In the genomic region with DNA sequence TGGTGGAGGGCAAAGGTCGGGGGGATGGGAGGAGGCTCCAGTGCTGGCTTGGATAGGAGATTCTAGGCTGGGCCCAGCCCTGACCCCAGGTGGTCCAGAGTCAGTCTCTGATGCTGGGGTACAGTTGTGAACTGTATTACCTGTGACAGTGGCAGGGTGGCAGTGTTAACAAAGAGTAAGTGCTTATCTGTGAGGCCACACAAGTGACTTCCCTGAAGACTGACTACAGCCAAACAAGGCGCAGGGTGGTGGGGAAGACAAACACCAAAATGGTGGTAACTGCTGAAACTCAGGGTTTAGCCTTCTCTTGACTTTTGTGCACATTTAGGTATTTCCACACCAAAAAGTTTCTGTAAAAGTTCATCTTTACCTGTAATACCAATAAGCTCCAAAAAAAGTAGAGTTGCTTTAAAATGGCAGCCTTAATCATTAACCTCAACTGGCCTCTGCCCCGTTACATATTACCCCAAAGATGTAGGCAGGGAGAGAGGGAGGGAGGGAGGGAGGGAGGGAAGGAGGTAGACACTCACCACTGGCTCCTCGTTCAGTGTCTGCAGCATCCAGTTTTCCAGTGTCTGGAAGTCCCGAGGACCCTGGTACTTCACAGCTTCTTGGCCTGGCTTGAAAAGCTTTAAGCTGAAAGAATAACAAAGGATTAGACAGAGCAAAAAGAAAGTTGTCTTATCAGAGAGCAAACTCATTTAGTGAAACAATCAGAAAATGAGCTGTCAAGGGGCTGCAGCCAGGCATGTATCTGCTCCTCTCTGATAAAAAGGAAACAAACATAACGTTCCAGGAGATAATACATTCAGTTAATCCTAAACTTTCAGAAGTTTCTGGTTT, we compare ENCODE assay signal across 10 cellular contexts. TPM values are rescaled to one million over a fixed set of nuclear protein-coding genes. Genes with fewer than 3 reads are reported as not detected.
DNase-seq lines count a peak whose midpoint lies in the region; ATAC-seq, FAIRE-seq and TF ChIP-seq lines count a peak whose summit lies in the region.
"Had no signal": no experiment of that assay in that cellular context is flagged by ENCODE, and none has a peak within 500 bp of the region (broad histone marks: within the 10 kb centered on the region; RNA-seq: fewer than 3 reads in every experiment).

No MANE protein-coding gene starts in this region.

- H3K27me3 Mint-ChIP-seq in activated CD4-positive, alpha-beta T cell treated with anti-CD3 and anti-CD28 coated beads for 36 hours = no peaks in the 10 kb centered on the region
- H3K27me3 Mint-ChIP-seq in activated CD4-positive, alpha-beta memory T cell treated with anti-CD3 and anti-CD28 coated beads for 36 hours = no peaks in the 10 kb centered on the region

- intact Hi-C loops in activated CD4-positive, alpha-beta T cell treated with anti-CD3 and anti-CD28 coated beads for 36 hours (cut with DNase I, micrococcal nuclease) = loop anchor here in 1 of 2 experiments (5.0 kb wide), 1 partner anchor 318 kb away; no protein-coding TSS in a partner anchor
- intact Hi-C loops in dorsolateral prefrontal cortex (cut with DNase I) = no loop called here
- intact Hi-C loops in activated CD4-positive, alpha-beta memory T cell treated with anti-CD3 and anti-CD28 coated beads for 36 hours (cut with micrococcal nuclease) = no loop called here

- H3K36me3 Mint-ChIP-seq in activated CD4-positive, alpha-beta T cell treated with anti-CD3 and anti-CD28 coated beads for 36 hours (ENCODE audit: low read depth) = peaks cover 52% of the 10 kb centered on the region
- H3K36me3 Mint-ChIP-seq in activated CD4-positive, alpha-beta memory T cell treated with anti-CD3 and anti-CD28 coated beads for 36 hours = peaks cover 64% of the 10 kb centered on the region

- WGBS in small intestine, 3 donors = 34 to 61% (median 40%) methylated on average over 6 of the region's 6 CpGs

- DNase-seq in activated CD4-positive, alpha-beta T cell treated with anti-CD3 and anti-CD28 coated beads for 36 hours = no peak
- DNase-seq in activated CD4-positive, alpha-beta T cell treated with anti-CD3 and anti-CD28 coated beads, Interleukin-2, amount 50 U/mL, for 4 hours = no peak
- DNase-seq in HuH-7.5 (ENCODE audit: low spot score) (peak; percentile 36), dorsolateral prefrontal cortex (peak in 1 of 10 donors; percentile 39), small intestine (peak; percentile 55), NCI-H2196 (lab: John Stamatoyannopoulos, UW; ENCODE audit: unreplicated experiment) (no peak)
- no peak for DNase-seq in activated CD4-positive, alpha-beta memory T cell treated with anti-CD3 and anti-CD28 coated beads for 36 hours
- DNase-seq: left cardiac atrium, NCI-H187 had no signal

- H3K4me1 ChIP-seq in small intestine (ENCODE audit: control insufficient read depth in 2 of 2, insufficient read depth in 1 of 2, low read depth in 1 of 2, low read length in 1 of 2) = peaks cover 0 to 2% of the 10 kb centered on the region in 2 donors

- H3K27ac ChIP-seq in dorsolateral prefrontal cortex (no peak overlapping the region), small intestine (ENCODE audit: low read depth in 1 of 2, low read length in 1 of 2) (peak overlapping the region in 1 of 2 donors; percentile 18)

- CTCF ChIA-PET in activated CD4-positive, alpha-beta T cell treated with anti-CD3 and anti-CD28 coated beads for 36 hours (lab: Charles Lee) = interaction anchor here (0.8 to 1.0 kb wide), 3 partner anchors 12 to 1236 kb away, joined by 3 to 4 read pairs (median 4); no protein-coding TSS in a partner anchor
- CTCF ChIA-PET in activated CD4-positive, alpha-beta memory T cell treated with anti-CD3 and anti-CD28 coated beads for 36 hours (lab: Charles Lee) = interaction anchor here (1.0 to 1.2 kb wide), 3 partner anchors 107 to 159 kb away, joined by 3 to 5 read pairs (median 3); no protein-coding TSS in a partner anchor

- no peak for FAIRE-seq in small intestine (lab: Jason Lieb, UNC)

- H3K4me3 Mint-ChIP-seq in activated CD4-positive, alpha-beta T cell treated with anti-CD3 and anti-CD28 coated beads for 36 hours = no peak overlapping the region
- no peak overlapping the region for H3K4me3 Mint-ChIP-seq in activated CD4-positive, alpha-beta memory T cell treated with anti-CD3 and anti-CD28 coated beads for 36 hours

- H3K4me1 Mint-ChIP-seq in activated CD4-positive, alpha-beta T cell treated with anti-CD3 and anti-CD28 coated beads for 36 hours = no peaks in the 10 kb centered on the region
- no peaks in the 10 kb centered on the region for H3K4me1 Mint-ChIP-seq in activated CD4-positive, alpha-beta memory T cell treated with anti-CD3 and anti-CD28 coated beads for 36 hours (ENCODE audit: low read depth)

- ATAC-seq in activated CD4-positive, alpha-beta T cell treated with anti-CD3 and anti-CD28 coated beads for 36 hours = peak; percentile 47
- no peak for ATAC-seq in GM21360 (IDR thresholded peaks at IDR 0.05; ENCODE audit: unreplicated experiment)

- H3K36me3 ChIP-seq in small intestine (ENCODE audit: control insufficient read depth in 2 of 2, insufficient read depth in 2 of 2, low read length in 2 of 2) = peaks cover 10 to 15% of the 10 kb centered on the region in 2 donors

- TF ChIP-seq CTCF in dorsolateral prefrontal cortex (IDR thresholded peaks at IDR 0.05 in 54 of 56, conservative IDR thresholded peaks at IDR 0.05 in 2 of 56; ENCODE audit: low read depth in 1 of 56, partially characterized antibody in 56 of 56) = peak in 40 of 56 donors; percentile 8 to 62 (median 37)

- H3K4me3 ChIP-seq in dorsolateral prefrontal cortex (no peak overlapping the region), small intestine (ENCODE audit: low read depth in 1 of 2, low read length in 2 of 2) (no peak overlapping the region)

- no peaks in the 10 kb centered on the region for H3K27me3 ChIP-seq in dorsolateral prefrontal cortex
- H3K27me3 ChIP-seq in small intestine (ENCODE audit: control insufficient read depth in 2 of 2, insufficient read depth in 2 of 2, low read length in 2 of 2) = no peaks in the 10 kb centered on the region

- POLR2A ChIA-PET in activated CD4-positive, alpha-beta T cell treated with anti-CD3 and anti-CD28 coated beads for 36 hours (lab: Charles Lee) = no interaction called here
- POLR2A ChIA-PET in activated CD4-positive, alpha-beta memory T cell treated with anti-CD3 and anti-CD28 coated beads for 36 hours (lab: Charles Lee) = interaction anchor here (1.2 kb wide), 1 partner anchor 13 kb away, joined by 4 read pairs; no protein-coding TSS in a partner anchor

- H3K27ac Mint-ChIP-seq in activated CD4-positive, alpha-beta T cell treated with anti-CD3 and anti-CD28 coated beads for 36 hours = no peak overlapping the region
- H3K27ac Mint-ChIP-seq in activated CD4-positive, alpha-beta memory T cell treated with anti-CD3 and anti-CD28 coated beads for 36 hours = no peak overlapping the region

- H3K9me3 ChIP-seq in small intestine (ENCODE audit: control insufficient read depth, low read depth) = no peaks in the 10 kb centered on the region

- H3K9me3 Mint-ChIP-seq in activated CD4-positive, alpha-beta T cell treated with anti-CD3 and anti-CD28 coated beads for 36 hours (ENCODE audit: low read depth) = no peaks in the 10 kb centered on the region
- no peaks in the 10 kb centered on the region for H3K9me3 Mint-ChIP-seq in activated CD4-positive, alpha-beta memory T cell treated with anti-CD3 and anti-CD28 coated beads for 36 hours

RNA-seq across cellular contexts. Expression of a gene that starts 11.3 kb away (rescaled TPM):
- total RNA-seq in activated CD4-positive, alpha-beta T cell treated with anti-CD3 and anti-CD28 coated beads for 36 hours = 10 to 100 TPM; 44.4 to 52.8 TPM
- 10 to 100 TPM; 15.5 to 55.1 (median 26.9) TPM for total RNA-seq in dorsolateral prefrontal cortex
- 10 to 100 TPM; 19.5 to 87.4 (median 83.2) TPM for polyA plus RNA-seq in small intestine
- total RNA-seq in activated CD4-positive, alpha-beta memory T cell treated with anti-CD3 and anti-CD28 coated beads for 36 hours = 10 to 100 TPM; 59.6 to 64.5 TPM

Comparison
In these comparisons a context has a peak if more than half of its experiments do, and no peak if none do; other contexts are left out.
1. DNase-seq: peak in HuH-7.5 (single experiment) and small intestine (single experiment); none in activated CD4-positive, alpha-beta T cell treated with anti-CD3 and anti-CD28 coated beads for 36 hours (single experiment), activated CD4-positive, alpha-beta T cell treated with anti-CD3 and anti-CD28 coated beads, Interleukin-2, amount 50 U/mL, for 4 hours (0 of 2), NCI-H2196 (single experiment) and activated CD4-positive, alpha-beta memory T cell treated with anti-CD3 and anti-CD28 coated beads for 36 hours (single experiment).